Comparison of ENCODE assay signal across 8 cellular contexts in the genomic region with DNA sequence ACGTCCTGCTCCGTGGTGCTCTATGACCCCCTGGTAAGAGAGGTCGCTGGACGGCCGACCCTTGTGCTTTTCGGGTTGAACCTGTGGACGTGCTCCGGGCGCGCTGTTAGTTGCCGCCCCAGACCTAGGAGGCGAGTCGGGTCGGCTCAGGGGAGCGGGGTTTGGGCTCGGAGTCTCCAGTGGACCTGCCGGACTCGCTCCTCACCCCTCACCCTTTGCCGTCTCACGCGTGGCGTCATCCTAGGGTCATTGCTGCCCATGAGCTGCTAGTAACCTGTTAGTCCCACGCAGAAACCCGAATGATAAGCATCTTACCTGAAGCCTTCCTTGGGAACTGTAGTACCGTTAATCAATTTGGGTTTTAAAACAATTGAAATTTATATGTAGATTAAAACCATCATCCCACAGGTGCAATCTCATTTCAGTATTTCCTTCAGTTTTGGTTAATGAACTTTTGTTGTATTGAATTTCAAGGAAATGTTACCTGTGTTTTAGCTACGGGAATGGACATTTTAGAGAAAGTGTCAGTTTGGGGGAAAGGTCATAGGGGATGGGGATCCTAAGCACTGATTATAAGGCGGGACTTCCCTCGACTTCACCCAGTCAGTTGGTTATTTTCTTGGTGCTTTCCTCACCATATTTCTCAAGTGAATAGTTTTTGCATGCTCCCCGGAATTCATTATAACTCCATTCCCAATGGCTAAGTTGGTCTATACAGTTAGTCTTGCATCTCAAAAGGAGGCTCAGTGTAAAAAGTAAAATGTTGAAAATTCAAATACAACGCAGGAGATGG. TPM values are rescaled to one million over a fixed set of nuclear protein-coding genes. Genes with fewer than 3 reads are reported as not detected.
DNase-seq lines count a peak whose midpoint lies in the region; ATAC-seq, FAIRE-seq and TF ChIP-seq lines count a peak whose summit lies in the region.

No MANE protein-coding gene starts in this region.

- H3K27ac ChIP-seq in HL-60 (replicated peaks) (peak overlapping the region; percentile 97), K562 (ENCODE audit: extremely low read depth, low read depth, low read length) (peak overlapping the region; percentile 99), layer of hippocampus (ENCODE audit: low read depth, low read length) (peak overlapping the region; percentile 99), thoracic aorta (peak overlapping the region; percentile 96 to 99)

- CTCF ChIA-PET in K562 (lab: Yijun Ruan, JAX; ENCODE audit: low intra/inter-chr PET ratio): no interaction called here

- H3K27me3 ChIP-seq in HL-60 (ENCODE audit: insufficient read depth, poor library complexity, severe bottlenecking) (no peaks in the 10 kb centered on the region), K562 (ENCODE audit: control insufficient read depth in 2 of 2, insufficient read depth in 2 of 2, low read length in 2 of 2) (no peaks in the 10 kb centered on the region), layer of hippocampus (ENCODE audit: control insufficient read depth, insufficient read depth, low read length) (no peaks in the 10 kb centered on the region), thoracic aorta (replicated peaks; ENCODE audit: insufficient read depth) (no peaks in the 10 kb centered on the region)

- BruUV-seq in K562 (replicated peaks; lab: Mats Ljungman, UMichigan): TSS peak; percentile 53

- H3K79me2 ChIP-seq in K562 (ENCODE audit: control insufficient read depth, insufficient read depth, low read length): peaks cover 71% of the 10 kb centered on the region

- POLR2A ChIA-PET in K562 (lab: Yijun Ruan, JAX): interaction anchor here (0.6 to 2.8 kb wide), 9 partner anchors 10 to 247 kb away, joined by 3 to 19 read pairs (median 4); no protein-coding TSS in a partner anchor

- TF ChIP-seq EP300 in K562 (IDR thresholded peaks at IDR 0.05; ENCODE audit: low read length): no peak

- H3K9me1 ChIP-seq in K562 (ENCODE audit: control insufficient read depth, insufficient read depth, low read length): peaks cover 7% of the 10 kb centered on the region

- DNase-seq in EL (peak; percentile 8), HL-60 (ENCODE audit: low read depth in 1 of 2, low spot score in 1 of 2) (no peak), K562 (ENCODE audit: extremely low read depth in 1 of 4, low spot score in 3 of 4) (peak; percentile 21 to 51 (median 28)), thoracic aorta (ENCODE audit: low spot score) (no peak), GM19239 (ENCODE audit: insufficient read length, low spot score) (no peak), SKM-1 (lab: John Stamatoyannopoulos, UW; ENCODE audit: unreplicated experiment) (no peak)

- no peak for TF ChIP-seq CTCF in HL-60 (IDR thresholded peaks at IDR 0.05; ENCODE audit: insufficient read depth, low read length)
- no peak for TF ChIP-seq CTCF in K562 (IDR thresholded peaks at IDR 0.05 in 2 of 3, conservative IDR thresholded peaks at IDR 0.05 in 1 of 3; ENCODE audit: insufficient read depth in 2 of 3, low read depth in 1 of 3, low read length in 3 of 3)
- TF ChIP-seq CTCF in thoracic aorta (IDR thresholded peaks at IDR 0.05): no peak

- WGBS in K562 (ENCODE audit: insufficient coverage, low coverage, missing lambda C conversion rate): under 1% methylated on average over 30 of the region's 30 CpGs

- no peak for TF ChIP-seq RAD21 in K562 (CRISPR knock-in tag; conservative IDR thresholded peaks at IDR 0.05 in 1 of 2, IDR thresholded peaks at IDR 0.05 in 1 of 2)

- peaks cover 13% of the 10 kb centered on the region for H4K20me1 ChIP-seq in K562 (replicated peaks; ENCODE audit: control insufficient read depth, insufficient read depth, low read length)

- H3K4me2 ChIP-seq in K562 (ENCODE audit: insufficient read depth, low read length): peak overlapping the region; percentile 96

- H3K9me3 ChIP-seq in K562 (replicated peaks; ENCODE audit: control insufficient read depth, insufficient read depth, low read depth, low read length) (no peaks in the 10 kb centered on the region), thoracic aorta (no peaks in the 10 kb centered on the region)

- H3K36me3 ChIP-seq in K562 (ENCODE audit: control insufficient read depth, insufficient read depth, low read length) (peaks cover 48% of the 10 kb centered on the region), thoracic aorta (no peaks in the 10 kb centered on the region)

- peaks cover 27 to 32% of the 10 kb centered on the region in 2 experiments; a peak in 4 of 5 replicates for H3K4me1 ChIP-seq in K562 (replicated peaks in 1 of 2; ENCODE audit: control insufficient read depth in 2 of 2, insufficient read depth in 2 of 2, low read length in 2 of 2)
- peaks cover 12 to 37% of the 10 kb centered on the region in 2 donors for H3K4me1 ChIP-seq in thoracic aorta (ENCODE audit: control insufficient read depth in 1 of 2, low read depth in 2 of 2)

- in situ Hi-C loops in K562 (cut with MboI): no loop called here

- no peak for TF ChIP-seq POLR2A in K562 (conservative IDR thresholded peaks at IDR 0.05)

- no peak for FAIRE-seq in K562 (lab: Jason Lieb, UNC)
- FAIRE-seq in GM19239 (lab: Jason Lieb, UNC): no peak

- ATAC-seq in GM21390 (IDR thresholded peaks at IDR 0.05; ENCODE audit: unreplicated experiment) (peak; percentile 22), K562 (peak; percentile 57), thoracic aorta (ENCODE audit: insufficient number of reproducible peaks, low FRiP score, low read depth) (peak; percentile 7)

- H3K4me3 ChIP-seq in HL-60 (replicated peaks; ENCODE audit: insufficient read depth, low read length) (peak overlapping the region; percentile 100), K562 (peak overlapping the region; percentile 91), thoracic aorta (peak overlapping the region; percentile 86)

- intact Hi-C loops in K562 (cut with micrococcal nuclease): no loop called here

- peak overlapping the region; percentile 99 for H2AFZ ChIP-seq in K562 (ENCODE audit: low read depth, low read length)

- H3K9ac ChIP-seq in K562 (ENCODE audit: insufficient read depth in 1 of 2, low read depth in 2 of 2, low read length in 2 of 2): peak overlapping the region; percentile 98 to 99

RNA-seq across cellular contexts. Expression of a gene that starts 0.5 kb away (rescaled TPM):
- total RNA-seq in K562 (2011; cell fraction: chromatin; rRNA removed; ENCODE audit: low replicate concordance): 409 and 679 TPM in 2 replicates
- 246 and 294 TPM in 2 replicates for total RNA-seq in K562 (2011; cell fraction: nucleolus; rRNA removed)
- total RNA-seq in K562 (2011; cell fraction: nucleoplasm; rRNA removed): 383 and 472 TPM in 2 replicates
- total RNA-seq in K562 (2014; rRNA removed): 156 and 158 TPM in 2 replicates
- total RNA-seq in K562 (2014; rRNA removed; fragmentation: Illumina TruSeq; extraction: Trizol): 123 and 139 TPM in 2 replicates
- 72.8 and 76.8 TPM in 2 replicates for total RNA-seq in K562 (2015; rRNA removed; fragmentation: Illumina TruSeq; extraction: Trizol)
- total RNA-seq in K562 (2021): 140 and 148 TPM in 2 replicates
- polyA plus RNA-seq in K562 (2011; rRNA removed): 188 and 192 TPM in 2 replicates
- 42.9 and 93.6 TPM in 2 replicates for polyA plus RNA-seq in K562 (2011; cell fraction: cytosol; rRNA removed)
- polyA plus RNA-seq in K562 (2011; cell fraction: nucleus; rRNA removed): 181 and 221 TPM in 2 replicates
- 133 and 141 TPM in 2 replicates for polyA plus RNA-seq in K562 (2012)
- 87.4 and 96.0 TPM in 2 replicates for polyA plus RNA-seq in K562 (2014; fragmentation: Illumina TruSeq; extraction: Trizol)
- polyA plus RNA-seq in K562 (2014; fragmentation: Nextera tagmentation; extraction: Ambion mirVana): 100 to 1,000 TPM; 146 to 172 TPM
- polyA plus RNA-seq in K562 (2014; rRNA removed): 84.0 and 94.8 TPM in 2 replicates
- polyA minus RNA-seq in K562 (2011; rRNA and poly(A)+ RNA removed): 262 and 352 TPM in 2 replicates
- polyA minus RNA-seq in K562 (2011; cell fraction: cytosol; rRNA and poly(A)+ RNA removed): 73.4 and 77.3 TPM in 2 replicates
- 158 and 260 TPM in 2 replicates for polyA minus RNA-seq in K562 (2011; cell fraction: nucleus; rRNA and poly(A)+ RNA removed)
- total RNA-seq in thoracic aorta: 10 to 100 TPM; 59.0 to 66.6 TPM

RNA-seq across cellular contexts. Expression of a gene that starts 1.1 kb away (rescaled TPM):
- total RNA-seq in K562 (2011; cell fraction: chromatin; rRNA removed; ENCODE audit: low replicate concordance): 16.4 and 23.0 TPM in 2 replicates
- 16.7 and 19.2 TPM in 2 replicates for total RNA-seq in K562 (2011; cell fraction: nucleolus; rRNA removed)
- 18.1 and 19.9 TPM in 2 replicates for total RNA-seq in K562 (2011; cell fraction: nucleoplasm; rRNA removed)
- 17.4 and 21.1 TPM in 2 replicates for total RNA-seq in K562 (2014; rRNA removed)
- total RNA-seq in K562 (2014; rRNA removed; fragmentation: Illumina TruSeq; extraction: Trizol): 19.9 and 20.9 TPM in 2 replicates
- total RNA-seq in K562 (2015; rRNA removed; fragmentation: Illumina TruSeq; extraction: Trizol): 19.0 and 20.6 TPM in 2 replicates
- total RNA-seq in K562 (2021): 13.2 and 14.0 TPM in 2 replicates
- polyA plus RNA-seq in K562 (2011; rRNA removed): 16.7 and 17.8 TPM in 2 replicates
- polyA plus RNA-seq in K562 (2011; cell fraction: cytosol; rRNA removed): 11.3 and 13.7 TPM in 2 replicates
- polyA plus RNA-seq in K562 (2011; cell fraction: nucleus; rRNA removed): 14.2 and 16.8 TPM in 2 replicates
- 8.7 and 10.7 TPM in 2 replicates for polyA plus RNA-seq in K562 (2012)
- 22.1 and 23.8 TPM in 2 replicates for polyA plus RNA-seq in K562 (2014; fragmentation: Illumina TruSeq; extraction: Trizol)
- polyA plus RNA-seq in K562 (2014; fragmentation: Nextera tagmentation; extraction: Ambion mirVana): 1 to 10 TPM; 5.6 to 6.6 TPM
- 13.2 and 13.8 TPM in 2 replicates for polyA plus RNA-seq in K562 (2014; rRNA removed)
- polyA minus RNA-seq in K562 (2011; rRNA and poly(A)+ RNA removed): 26.3 and 34.2 TPM in 2 replicates
- polyA minus RNA-seq in K562 (2011; cell fraction: cytosol; rRNA and poly(A)+ RNA removed): 5.0 and 5.6 TPM in 2 replicates
- 7.3 and 11.8 TPM in 2 replicates for polyA minus RNA-seq in K562 (2011; cell fraction: nucleus; rRNA and poly(A)+ RNA removed)
- total RNA-seq in thoracic aorta: 10 to 100 TPM; 27.6 to 42.2 TPM

RNA-seq across cellular contexts. Expression of a gene that starts 57.1 kb away (rescaled TPM):
- total RNA-seq in K562 (2011; cell fraction: chromatin; rRNA removed; ENCODE audit: low replicate concordance): 13.8 and 19.3 TPM in 2 replicates
- total RNA-seq in K562 (2011; cell fraction: nucleolus; rRNA removed): 11.7 and 12.5 TPM in 2 replicates
- 13.4 and 14.2 TPM in 2 replicates for total RNA-seq in K562 (2011; cell fraction: nucleoplasm; rRNA removed)
- total RNA-seq in K562 (2014; rRNA removed) (8.4 and 11.8 TPM in 2 replicates), K562 (2014; rRNA removed; fragmentation: Illumina TruSeq; extraction: Trizol) (11.5 and 11.8 TPM in 2 replicates), K562 (2015; rRNA removed; fragmentation: Illumina TruSeq; extraction: Trizol) (7.7 TPM in 2 replicates), K562 (2021) (12.4 TPM in 2 replicates), thoracic aorta (1 to 10 TPM; 2.0 to 2.8 TPM)
- polyA plus RNA-seq in K562 (2011; rRNA removed) (8.1 and 8.6 TPM in 2 replicates), K562 (2014; fragmentation: Illumina TruSeq; extraction: Trizol) (8.4 and 9.2 TPM in 2 replicates), K562 (2014; fragmentation: Nextera tagmentation; extraction: Ambion mirVana) (1 to 10 TPM; 4.5 to 4.6 TPM), K562 (2014; rRNA removed) (9.1 and 12.1 TPM in 2 replicates)
- 6.4 and 6.8 TPM in 2 replicates for polyA plus RNA-seq in K562 (2011; cell fraction: cytosol; rRNA removed)
- 11.0 and 12.3 TPM in 2 replicates for polyA plus RNA-seq in K562 (2011; cell fraction: nucleus; rRNA removed)
- 6.5 and 17.9 TPM in 2 replicates for polyA plus RNA-seq in K562 (2012)
- 10.8 and 12.7 TPM in 2 replicates for polyA minus RNA-seq in K562 (2011; rRNA and poly(A)+ RNA removed)
- 6.4 and 6.6 TPM in 2 replicates for polyA minus RNA-seq in K562 (2011; cell fraction: cytosol; rRNA and poly(A)+ RNA removed)
- polyA minus RNA-seq in K562 (2011; cell fraction: nucleus; rRNA and poly(A)+ RNA removed): 7.4 and 11.7 TPM in 2 replicates

Comparison
In these comparisons a context has a peak if more than half of its experiments do, and no peak if none do; other contexts are left out.
1. DNase-seq: peak in EL (single experiment) and K562 (4 of 4); none in HL-60 (0 of 2), thoracic aorta (single experiment), GM19239 (single experiment) and SKM-1 (single experiment).
2. ATAC-seq: peak in every context shown above with its lines; median percentile 57 in K562; 22 in GM21390; 7 in thoracic aorta.
3. Peak in every context shown above with its lines, with median percentiles within 50 percentile points of each other: H3K27ac ChIP-seq and H3K4me3 ChIP-seq.